8 cellular contexts compared by ENCODE assay signal in genomic region chr1:74673351-74674111, GRCh38. TPM values are rescaled to one million over a fixed set of nuclear protein-coding genes. Genes with fewer than 3 reads are reported as not detected.
DNase-seq lines count a peak whose midpoint lies in the region; ATAC-seq and TF ChIP-seq lines count a peak whose summit lies in the region.

ERICH3 (minus strand) TSS chr1:74673792; CDS start chr1:74673519, 273 bp downstream.

- H3K27me3 ChIP-seq in psoas muscle (ENCODE audit: insufficient read depth in 3 of 3, low read length in 2 of 3), result peaks cover 0 to 25% (median 3%) of the 10 kb centered on the region in 3 donors

- CTCF ChIA-PET in activated CD4-positive, alpha-beta T cell treated with anti-CD3 and anti-CD28 coated beads, Interleukin-2, amount 10 ng/mL, durations not matched to agents 7 days and 5 days (lab: Charles Lee), result no interaction called here

- no peak within 1 kb of the TSS for H3K27ac Mint-ChIP-seq in chondrocyte (ENCODE audit: unreplicated experiment)
- H3K27ac Mint-ChIP-seq in activated CD4-positive, alpha-beta T cell treated with anti-CD3 and anti-CD28 coated beads, Interleukin-2, amount 10 ng/mL, durations not matched to agents 7 days and 5 days, result no peak within 1 kb of the TSS

- H3K36me3 Mint-ChIP-seq in chondrocyte (ENCODE audit: low read depth), result peaks cover 3% of the 10 kb centered on the region
- no peaks in the 10 kb centered on the region for H3K36me3 Mint-ChIP-seq in activated CD4-positive, alpha-beta T cell treated with anti-CD3 and anti-CD28 coated beads, Interleukin-2, amount 10 ng/mL, durations not matched to agents 7 days and 5 days (ENCODE audit: low read depth)

- POLR2A ChIA-PET in activated CD4-positive, alpha-beta T cell treated with anti-CD3 and anti-CD28 coated beads, Interleukin-2, amount 10 ng/mL, durations not matched to agents 7 days and 5 days (lab: Charles Lee), result no interaction called here

- peaks cover 3% of the 10 kb centered on the region for H3K4me1 Mint-ChIP-seq in chondrocyte (ENCODE audit: low read depth)
- peaks cover 4% of the 10 kb centered on the region for H3K4me1 Mint-ChIP-seq in activated CD4-positive, alpha-beta T cell treated with anti-CD3 and anti-CD28 coated beads, Interleukin-2, amount 10 ng/mL, durations not matched to agents 7 days and 5 days

- peak; percentile 48 for ATAC-seq in GM19397 (IDR thresholded peaks at IDR 0.05; ENCODE audit: unreplicated experiment)
- no peak for ATAC-seq in psoas muscle
- ATAC-seq in left colon, result no peak

- DNase-seq in AG09309 (ENCODE audit: low read depth) (no peak), NCI-H146 treated with DMSO at 0.1 percent for 48 hours (lab: John Stamatoyannopoulos, UW; ENCODE audit: unreplicated experiment) (peak; percentile 74), fibroblast of gingiva (ENCODE audit: low read depth) (peak; percentile 14), psoas muscle (no peak), left colon (no peak), chondrocyte (ENCODE audit: low spot score) (no peak)
- no peak for DNase-seq in activated CD4-positive, alpha-beta T cell treated with anti-CD3 and anti-CD28 coated beads, Interleukin-2, amount 10 ng/mL, durations not matched to agents 7 days and 5 days

- H3K9me3 Mint-ChIP-seq in chondrocyte (ENCODE audit: low read depth), result peaks cover 11% of the 10 kb centered on the region
- H3K9me3 Mint-ChIP-seq in activated CD4-positive, alpha-beta T cell treated with anti-CD3 and anti-CD28 coated beads, Interleukin-2, amount 10 ng/mL, durations not matched to agents 7 days and 5 days, result peaks cover 4% of the 10 kb centered on the region

- H3K27me3 Mint-ChIP-seq in chondrocyte (ENCODE audit: low read depth), result peaks cover 41% of the 10 kb centered on the region
- peaks cover 37% of the 10 kb centered on the region for H3K27me3 Mint-ChIP-seq in activated CD4-positive, alpha-beta T cell treated with anti-CD3 and anti-CD28 coated beads, Interleukin-2, amount 10 ng/mL, durations not matched to agents 7 days and 5 days

- intact Hi-C loops in psoas muscle (cut with DNase I) (no loop called here), left colon (cut with DNase I, micrococcal nuclease) (no loop called here)

- no peaks in the 10 kb centered on the region for H3K4me1 ChIP-seq in psoas muscle

- TF ChIP-seq CTCF in AG09309 (IDR thresholded peaks at IDR 0.05; ENCODE audit: control insufficient read depth, insufficient read depth, low read depth, low read length, missing control alignments) (no peak), psoas muscle (IDR thresholded peaks at IDR 0.05) (no peak), chondrocyte (IDR thresholded peaks at IDR 0.05) (no peak)

- H3K4me3 Mint-ChIP-seq in chondrocyte (ENCODE audit: unreplicated experiment), result no peak within 1 kb of the TSS
- no peak within 1 kb of the TSS for H3K4me3 Mint-ChIP-seq in activated CD4-positive, alpha-beta T cell treated with anti-CD3 and anti-CD28 coated beads, Interleukin-2, amount 10 ng/mL, durations not matched to agents 7 days and 5 days

- H3K36me3 ChIP-seq in psoas muscle (ENCODE audit: insufficient read depth in 1 of 2, low read depth in 1 of 2), result no peaks in the 10 kb centered on the region

- H3K27ac ChIP-seq in psoas muscle, result no peak within 1 kb of the TSS

- H3K4me3 ChIP-seq in AG09309 (ENCODE audit: control insufficient read depth, low read depth, low read length), result peak within 1 kb of the TSS; percentile 32
- peak within 1 kb of the TSS; percentile 53 for H3K4me3 ChIP-seq in psoas muscle

- 2 to 4% (median 2%) methylated on average over 22 to 44 of the region's 44 CpGs for WGBS in psoas muscle, 3 donors

- H3K9me3 ChIP-seq in psoas muscle, result no peaks in the 10 kb centered on the region

RNA-seq across cellular contexts. Expression of gene ERICH3, which starts in this region (rescaled TPM):
- total RNA-seq in psoas muscle, result under 1 TPM in 1 of 4 donors, not detected in 3; 0.04 TPM
- polyA plus RNA-seq in psoas muscle, result under 1 TPM in 1 of 3 donors, not detected in 2; 0.12 TPM
- total RNA-seq in left colon, result under 1 TPM in 1 of 2 donors, not detected in 1; 0.11 TPM
- total RNA-seq in chondrocyte, result not detected in 3 replicates
- total RNA-seq in activated CD4-positive, alpha-beta T cell treated with anti-CD3 and anti-CD28 coated beads, Interleukin-2, amount 10 ng/mL, durations not matched to agents 7 days and 5 days, result not detected

Comparison
In these comparisons a context has a peak if more than half of its experiments do, and no peak if none do; other contexts are left out.
1. DNase-seq: peak in NCI-H146 treated with DMSO at 0.1 percent for 48 hours (single experiment) and fibroblast of gingiva (single experiment); none in AG09309 (single experiment), psoas muscle (0 of 2), left colon (0 of 2), chondrocyte (single experiment) and activated CD4-positive, alpha-beta T cell treated with anti-CD3 and anti-CD28 coated beads, Interleukin-2, amount 10 ng/mL, durations not matched to agents 7 days and 5 days (single experiment).